Comparison of ENCODE assay signal across 32 cellular contexts in the genomic region with DNA sequence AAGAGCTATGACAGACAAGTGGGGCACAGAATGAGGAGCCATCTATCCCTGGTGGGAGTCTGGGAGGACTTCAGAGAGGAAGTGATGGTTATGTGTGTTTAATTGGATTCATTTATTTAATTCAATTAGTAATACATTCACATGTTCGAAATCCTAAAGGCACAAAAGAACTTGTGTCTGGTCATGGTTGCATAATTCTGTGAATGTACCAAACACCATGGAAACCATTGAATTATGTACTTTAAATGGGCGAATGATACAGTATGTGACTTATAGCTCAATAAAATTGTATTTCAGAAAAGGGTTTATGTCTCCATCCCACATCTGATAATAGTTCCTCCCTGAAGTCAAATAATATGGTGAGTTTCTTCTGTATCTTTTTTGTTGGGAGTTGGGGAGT. TPM values are rescaled to one million over a fixed set of nuclear protein-coding genes. Genes with fewer than 3 reads are reported as not detected.
"Had no signal": no experiment of that assay in that cellular context is flagged by ENCODE, and none has a peak within 500 bp of the region (broad histone marks: within the 10 kb centered on the region; RNA-seq: fewer than 3 reads in every experiment).

No MANE protein-coding gene starts in this region.

- H3K9me3 Mint-ChIP-seq: stimulated activated effector memory CD8-positive, alpha-beta T cell treated with anti-CD3 and anti-CD28 coated beads, Interleukin-12 subunit alpha, Interleukin-12 subunit beta, amount 100 ng/mL, for 72 hours; stimulated activated memory B cell treated with anti-CD40 and anti-IgM and Interleukin-4, amounts not matched to agents 10 μg/mL and 1 μg/mL and 100 μg/mL, for 72 hours; stimulated activated naive B cell treated with anti-CD40 and anti-IgM and Interleukin-4, amounts not matched to agents 10 μg/mL and 1 μg/mL and 100 μg/mL, for 72 hours; stimulated activated naive CD8-positive, alpha-beta T cell treated with anti-CD3 and anti-CD28 coated beads, Interleukin-15, amount 100 ng/mL, for 72 hours; stimulated activated naive CD8-positive, alpha-beta T cell treated with anti-CD3 and anti-CD28 coated beads, Interleukin-15, Interleukin-2, amounts not matched to agents 100 ng/mL and 50 ng/mL, for 24 hours; type B pancreatic cell had no signal

- DNase-seq: stimulated activated CD4-positive, alpha-beta T cell treated with anti-CD3 and anti-CD28 coated beads, Interleukin-2, amount 100 ng/mL, for 48 hours; stimulated activated CD4-positive, alpha-beta T cell treated with anti-CD3 and anti-CD28 coated beads, Interleukin-4, amount 100 ng/mL, for 1 hour; stimulated activated CD4-positive, alpha-beta T cell treated with anti-CD3 and anti-CD28 coated beads, Interleukin-4, amount 100 ng/mL, for 24 hours; stimulated activated CD4-positive, alpha-beta T cell treated with anti-CD3 and anti-CD28 coated beads, Interleukin-4, amount 100 ng/mL, for 4 hours; stimulated activated CD8-positive, alpha-beta memory T cell treated with anti-CD3 and anti-CD28 coated beads, Interleukin-4, amount 100 ng/mL, for 48 hours; stimulated activated naive B cell treated with anti-CD40 and anti-IgM and Interleukin-4, amounts not matched to agents 10 μg/mL and 1 μg/mL and 100 μg/mL, for 72 hours; stimulated activated naive CD4-positive, alpha-beta T cell; stimulated activated naive CD4-positive, alpha-beta T cell treated with Interleukin-2 at 50 U/mL for 16 hours; stimulated activated naive CD8-positive, alpha-beta T cell treated with anti-CD3 and anti-CD28 coated beads, Interleukin-15, amount 100 ng/mL, for 72 hours; stimulated activated naive CD8-positive, alpha-beta T cell treated with anti-CD3 and anti-CD28 coated beads, Interleukin-15, Interleukin-2, amounts not matched to agents 100 U/mL and 50 U/mL, for 24 hours; stomach; substantia nigra; testis; thyroid gland; tibial artery; transverse colon; trophoblast cell; upper lobe of left lung; upper lobe of right lung; uterus had no signal

- H3K27ac ChIP-seq: stomach, suprapubic skin, testis, thoracic aorta, thyroid gland, tibial artery, transverse colon, upper lobe of left lung, upper lobe of right lung, uterus, vagina had no signal

- H3K27ac Mint-ChIP-seq: stimulated activated effector memory CD8-positive, alpha-beta T cell treated with anti-CD3 and anti-CD28 coated beads, Interleukin-12 subunit alpha, Interleukin-12 subunit beta, amount 100 ng/mL, for 72 hours; stimulated activated memory B cell treated with anti-CD40 and anti-IgM and Interleukin-4, amounts not matched to agents 10 μg/mL and 1 μg/mL and 100 μg/mL, for 72 hours; stimulated activated naive B cell treated with anti-CD40 and anti-IgM and Interleukin-4, amounts not matched to agents 10 μg/mL and 1 μg/mL and 100 μg/mL, for 72 hours; stimulated activated naive CD8-positive, alpha-beta T cell treated with anti-CD3 and anti-CD28 coated beads, Interleukin-15, amount 100 ng/mL, for 72 hours; stimulated activated naive CD8-positive, alpha-beta T cell treated with anti-CD3 and anti-CD28 coated beads, Interleukin-15, Interleukin-2, amounts not matched to agents 100 ng/mL and 50 ng/mL, for 24 hours; type B pancreatic cell had no signal

- H3K4me3 Mint-ChIP-seq: stimulated activated effector memory CD8-positive, alpha-beta T cell treated with anti-CD3 and anti-CD28 coated beads, Interleukin-12 subunit alpha, Interleukin-12 subunit beta, amount 100 ng/mL, for 72 hours; stimulated activated memory B cell treated with anti-CD40 and anti-IgM and Interleukin-4, amounts not matched to agents 10 μg/mL and 1 μg/mL and 100 μg/mL, for 72 hours; stimulated activated naive B cell treated with anti-CD40 and anti-IgM and Interleukin-4, amounts not matched to agents 10 μg/mL and 1 μg/mL and 100 μg/mL, for 72 hours; stimulated activated naive CD8-positive, alpha-beta T cell treated with anti-CD3 and anti-CD28 coated beads, Interleukin-15, amount 100 ng/mL, for 72 hours; stimulated activated naive CD8-positive, alpha-beta T cell treated with anti-CD3 and anti-CD28 coated beads, Interleukin-15, Interleukin-2, amounts not matched to agents 100 ng/mL and 50 ng/mL, for 24 hours; type B pancreatic cell had no signal

- H3K36me3 Mint-ChIP-seq: stimulated activated effector memory CD8-positive, alpha-beta T cell treated with anti-CD3 and anti-CD28 coated beads, Interleukin-12 subunit alpha, Interleukin-12 subunit beta, amount 100 ng/mL, for 72 hours; stimulated activated memory B cell treated with anti-CD40 and anti-IgM and Interleukin-4, amounts not matched to agents 10 μg/mL and 1 μg/mL and 100 μg/mL, for 72 hours; stimulated activated naive B cell treated with anti-CD40 and anti-IgM and Interleukin-4, amounts not matched to agents 10 μg/mL and 1 μg/mL and 100 μg/mL, for 72 hours; type B pancreatic cell had no signal

- H3K4me1 Mint-ChIP-seq: stimulated activated effector memory CD8-positive, alpha-beta T cell treated with anti-CD3 and anti-CD28 coated beads, Interleukin-12 subunit alpha, Interleukin-12 subunit beta, amount 100 ng/mL, for 72 hours; stimulated activated memory B cell treated with anti-CD40 and anti-IgM and Interleukin-4, amounts not matched to agents 10 μg/mL and 1 μg/mL and 100 μg/mL, for 72 hours; stimulated activated naive B cell treated with anti-CD40 and anti-IgM and Interleukin-4, amounts not matched to agents 10 μg/mL and 1 μg/mL and 100 μg/mL, for 72 hours; stimulated activated naive CD8-positive, alpha-beta T cell treated with anti-CD3 and anti-CD28 coated beads, Interleukin-15, amount 100 ng/mL, for 72 hours had no signal

- H3K4me3 ChIP-seq: stomach, suprapubic skin, testis, thoracic aorta, thyroid gland, tibial artery, tibial nerve, transverse colon, upper lobe of left lung, upper lobe of right lung, uterus, vagina had no signal

- H3K27me3 ChIP-seq: testis, thyroid gland, tibial artery, tibial nerve, upper lobe of left lung, upper lobe of right lung, uterus, vagina had no signal

- H3K36me3 ChIP-seq: stomach, suprapubic skin, thoracic aorta, thyroid gland, tibial nerve, transverse colon, upper lobe of left lung, upper lobe of right lung, uterus, vagina had no signal

- ATAC-seq: stimulated activated effector memory CD8-positive, alpha-beta T cell treated with anti-CD3 and anti-CD28 coated beads, Interleukin-12 subunit alpha, Interleukin-12 subunit beta, amount 100 ng/mL, for 72 hours; stimulated activated memory B cell treated with anti-CD40 and anti-IgM and Interleukin-4, amounts not matched to agents 10 μg/mL and 1 μg/mL and 100 μg/mL, for 72 hours; stimulated activated naive B cell treated with anti-CD40 and anti-IgM and Interleukin-4, amounts not matched to agents 10 μg/mL and 1 μg/mL and 100 μg/mL, for 72 hours; stimulated activated naive CD8-positive, alpha-beta T cell treated with anti-CD3 and anti-CD28 coated beads, Interleukin-15, amount 100 ng/mL, for 72 hours; stimulated activated naive CD8-positive, alpha-beta T cell treated with anti-CD3 and anti-CD28 coated beads, Interleukin-15, Interleukin-2, amounts not matched to agents 100 U/mL and 50 U/mL, for 24 hours; upper lobe of right lung had no signal

- H3K4me1 ChIP-seq: suprapubic skin, testis, transverse colon, upper lobe of right lung, uterus, vagina had no signal

- H3K9me3 ChIP-seq: stomach, suprapubic skin, testis, thoracic aorta, thyroid gland, tibial artery, tibial nerve, transverse colon, upper lobe of left lung, upper lobe of right lung, uterus, vagina had no signal

RNA-seq across cellular contexts. Expression of a gene that starts 19.8 kb away (rescaled TPM):
- total RNA-seq: subcutaneous adipose tissue, suprapubic skin, temporal lobe, thoracic aorta, thyroid gland, tibial nerve, upper lobe of left lung, upper lobe of right lung, ureter, urinary bladder, uterus, vagina had no signal
